In genomic region chr6:109788687-109789086, GRCh38 we compare ENCODE assay signal across 19 cellular contexts.
"Had no signal": no experiment of that assay in that cellular context is flagged by ENCODE, and none has a peak within 500 bp of the region (broad histone marks: within the 10 kb centered on the region; RNA-seq: fewer than 3 reads in every experiment).

No MANE protein-coding gene starts in this region.

- ATAC-seq: activated naive CD8-positive, alpha-beta T cell treated with anti-CD3 and anti-CD28 coated beads, Interleukin-2, amount 50 U/mL, for 24 hours; activated T-cell treated with anti-CD3 and anti-CD28 coated beads, Interleukin-2, amount 50 U/mL, for 4 hours; left colon; stimulated activated naive CD8-positive, alpha-beta T cell treated with anti-CD3 and anti-CD28 coated beads, Interleukin-15, Interleukin-2, amounts not matched to agents 100 U/mL and 50 U/mL, for 24 hours had no signal

- H3K27ac ChIP-seq: testis, transverse colon had no signal

- H3K9me3 ChIP-seq: testis, transverse colon had no signal

- DNase-seq: activated CD4-positive, alpha-beta memory T cell treated with anti-CD3 and anti-CD28 coated beads, Interleukin-2, amount 10 ng/mL, durations not matched to agents 7 days and 5 days; activated CD4-positive, alpha-beta T cell treated with anti-CD3 and anti-CD28 coated beads for 1 hour; activated CD4-positive, alpha-beta T cell treated with anti-CD3 and anti-CD28 coated beads, Interleukin-2, amount 10 ng/mL, durations not matched to agents 7 days and 5 days; activated naive CD8-positive, alpha-beta T cell treated with anti-CD3 and anti-CD28 coated beads, Interleukin-2, amount 50 U/mL, for 24 hours; activated T-cell treated with anti-CD3 and anti-CD28 coated beads, Interleukin-2, amount 50 U/mL, for 4 hours; anterior cingulate cortex; caudate nucleus; hippocampal formation; immature natural killer cell; kidney; left colon; mammary epithelial cell; posterior cingulate gyrus; right cardiac atrium; stimulated activated CD4-positive, alpha-beta T cell treated with anti-CD3 and anti-CD28 coated beads, Interleukin-4, amount 100 ng/mL, for 1 hour; stimulated activated naive CD8-positive, alpha-beta T cell treated with anti-CD3 and anti-CD28 coated beads, Interleukin-15, Interleukin-2, amounts not matched to agents 100 U/mL and 50 U/mL, for 24 hours; T-helper 2 cell; testis; transverse colon had no signal

- H3K4me3 ChIP-seq: testis, transverse colon had no signal

- H3K27me3 ChIP-seq: testis, transverse colon had no signal

- H3K4me1 ChIP-seq: testis had no signal
